8 cellular contexts compared by ENCODE assay signal in the genomic region with DNA sequence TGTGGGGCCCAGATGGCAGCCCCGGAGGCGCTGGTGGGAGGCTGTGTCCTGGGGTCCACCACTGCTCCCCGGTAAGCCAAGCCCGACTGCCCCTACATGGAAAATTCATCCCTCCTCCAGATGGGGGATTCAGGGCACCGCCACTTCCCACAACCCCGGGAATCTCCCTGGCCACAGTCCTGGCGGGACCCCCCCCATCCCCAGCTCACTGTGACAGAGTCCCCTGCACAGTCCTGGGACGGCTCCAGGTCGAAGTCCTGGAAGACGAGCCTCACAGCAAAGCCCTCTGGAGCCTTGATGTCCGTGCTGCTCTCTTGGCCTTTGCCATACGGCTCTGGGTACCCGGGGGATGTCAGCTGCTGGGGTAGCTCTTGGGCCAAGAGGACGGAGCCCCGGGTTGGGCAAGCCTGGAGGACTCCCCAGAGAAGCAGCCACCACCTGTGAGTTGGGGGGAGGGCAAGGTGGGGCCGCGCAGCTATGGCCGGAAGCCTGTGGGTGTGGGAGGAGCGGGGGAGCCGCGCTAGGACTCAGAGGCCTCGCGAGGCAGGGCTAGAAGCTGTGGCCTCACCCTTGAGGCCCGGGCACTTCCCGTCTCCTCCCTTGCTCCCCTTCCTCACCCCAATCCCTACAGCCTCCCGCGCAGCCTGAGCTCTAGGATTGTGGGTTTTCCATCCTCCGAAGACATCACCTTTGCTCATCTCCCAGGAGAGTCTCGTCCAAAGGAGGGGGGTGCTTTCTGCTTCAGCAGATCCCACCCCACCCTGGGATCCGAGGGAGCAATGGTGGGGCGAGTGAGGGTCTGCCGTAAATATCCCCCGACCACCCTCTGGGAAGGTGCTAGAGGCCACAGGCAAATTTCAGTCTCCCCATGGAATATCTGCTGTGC. TPM values are rescaled to one million over a fixed set of nuclear protein-coding genes. Genes with fewer than 3 reads are reported as not detected.
A peak's percentile ranks its signal among the peaks of the same experiment; 100 is the strongest.
DNase-seq lines count a peak whose midpoint lies in the region; ATAC-seq and TF ChIP-seq lines count a peak whose summit lies in the region.

No MANE protein-coding gene starts in this region.

- H3K4me3 Mint-ChIP-seq in IgD-negative memory B cell: peak overlapping the region; percentile 91 to 99 (median 98)
- peak overlapping the region; percentile 91 for H3K4me3 Mint-ChIP-seq in T-helper 2 cell treated with Interferon-gamma antibody and Interleukin-4, amounts not matched to agents 5 μg/mL and 100 μg/mL, for 36 hours

- H3K36me3 Mint-ChIP-seq in IgD-negative memory B cell: peaks cover 7% of the 10 kb centered on the region
- H3K36me3 Mint-ChIP-seq in T-helper 2 cell treated with Interferon-gamma antibody and Interleukin-4, amounts not matched to agents 5 μg/mL and 100 μg/mL, for 36 hours (ENCODE audit: low read depth): peaks cover 36% of the 10 kb centered on the region

- H3K27ac Mint-ChIP-seq in IgD-negative memory B cell: peak overlapping the region; percentile 90 to 94 (median 91)
- H3K27ac Mint-ChIP-seq in T-helper 2 cell treated with Interferon-gamma antibody and Interleukin-4, amounts not matched to agents 5 μg/mL and 100 μg/mL, for 36 hours: peak overlapping the region; percentile 92

- peaks cover 7 to 25% (median 22%) of the 10 kb centered on the region in 3 donors for H3K4me1 Mint-ChIP-seq in IgD-negative memory B cell
- H3K4me1 Mint-ChIP-seq in T-helper 2 cell treated with Interferon-gamma antibody and Interleukin-4, amounts not matched to agents 5 μg/mL and 100 μg/mL, for 36 hours (ENCODE audit: low read depth): peaks cover 33% of the 10 kb centered on the region

- ATAC-seq in GM21576 (IDR thresholded peaks at IDR 0.05; ENCODE audit: unreplicated experiment): peak; percentile 84

- peaks cover 0 to 12% (median 0%) of the 10 kb centered on the region in 3 donors for H3K9me3 Mint-ChIP-seq in IgD-negative memory B cell
- peaks cover 14% of the 10 kb centered on the region for H3K9me3 Mint-ChIP-seq in T-helper 2 cell treated with Interferon-gamma antibody and Interleukin-4, amounts not matched to agents 5 μg/mL and 100 μg/mL, for 36 hours

- H3K36me3 ChIP-seq in ES-I3 (ENCODE audit: insufficient read depth, low read length): no peaks in the 10 kb centered on the region

- peak; percentile 79 for DNase-seq in T-helper 2 cell treated with Interferon-gamma antibody and Interleukin-4, amounts not matched to agents 5 μg/mL and 100 μg/mL, for 36 hours (ENCODE audit: low spot score)
- no peak for DNase-seq in astrocyte of the cerebellum (ENCODE audit: low read depth)
- DNase-seq in stimulated activated CD4-positive, alpha-beta T cell treated with anti-CD3 and anti-CD28 coated beads, Interleukin-12 subunit alpha, Interleukin-12 subunit beta, amount 100 ng/mL, for 24 hours (ENCODE audit: low read depth in 2 of 2): peak; percentile 48 to 67
- DNase-seq in NCI-H345 treated with DMSO at 0.1 percent for 48 hours (lab: John Stamatoyannopoulos, UW; ENCODE audit: unreplicated experiment): no peak

- H3K9me3 ChIP-seq in ES-I3 (ENCODE audit: control insufficient read depth, insufficient read depth, low read length) (no peaks in the 10 kb centered on the region), iPS-18c (ENCODE audit: control insufficient read depth, insufficient read depth, low read length) (no peaks in the 10 kb centered on the region)

- H3K9ac ChIP-seq in ES-I3 (ENCODE audit: low read depth, low read length): peak overlapping the region; percentile 85

- no peaks in the 10 kb centered on the region for H3K4me1 ChIP-seq in ES-I3 (ENCODE audit: insufficient read depth, low read length)

- no peaks in the 10 kb centered on the region for H3K27me3 Mint-ChIP-seq in IgD-negative memory B cell
- no peaks in the 10 kb centered on the region for H3K27me3 Mint-ChIP-seq in T-helper 2 cell treated with Interferon-gamma antibody and Interleukin-4, amounts not matched to agents 5 μg/mL and 100 μg/mL, for 36 hours (ENCODE audit: low read depth)

- TF ChIP-seq CTCF in astrocyte of the cerebellum (IDR thresholded peaks at IDR 0.05; ENCODE audit: low read depth, low read length, missing control alignments): no peak

- in situ Hi-C loops in astrocyte of the cerebellum (cut with HindIII; ENCODE audit: low sequenced_read_pairs): loop anchor here (5.0 kb wide), 1 partner anchor 51 kb away; no protein-coding TSS in a partner anchor

- peak overlapping the region; percentile 61 for H3K4me3 ChIP-seq in astrocyte of the cerebellum (ENCODE audit: low read depth, low read length)
- H3K4me3 ChIP-seq in iPS-18c (ENCODE audit: insufficient read depth, low read depth, low read length): peak overlapping the region; percentile 64

RNA-seq across cellular contexts. Expression of gene C1RL, which starts 0.7 kb away (rescaled TPM):
- 8.2 TPM for polyA plus RNA-seq in IgD-negative memory B cell

RNA-seq across cellular contexts. Expression of gene C1R, which starts 16.0 kb away (rescaled TPM):
- polyA plus RNA-seq in IgD-negative memory B cell: not detected

RNA-seq across cellular contexts. Expression of gene RBP5, which starts 20.4 kb away (rescaled TPM):
- not detected for polyA plus RNA-seq in IgD-negative memory B cell

RNA-seq across cellular contexts. Expression of gene CLSTN3, which starts 21.9 kb away (rescaled TPM):
- polyA plus RNA-seq in IgD-negative memory B cell: 2.9 TPM

RNA-seq across cellular contexts. Expression of gene C1S, which starts 47.8 kb away (rescaled TPM):
- not detected for polyA plus RNA-seq in IgD-negative memory B cell

Comparison
In these comparisons a context has a peak if more than half of its experiments do, and no peak if none do; other contexts are left out.
1. DNase-seq: peak in T-helper 2 cell treated with Interferon-gamma antibody and Interleukin-4, amounts not matched to agents 5 μg/mL and 100 μg/mL, for 36 hours (single experiment) and stimulated activated CD4-positive, alpha-beta T cell treated with anti-CD3 and anti-CD28 coated beads, Interleukin-12 subunit alpha, Interleukin-12 subunit beta, amount 100 ng/mL, for 24 hours (2 of 2); none in astrocyte of the cerebellum (single experiment) and NCI-H345 treated with DMSO at 0.1 percent for 48 hours (single experiment).